In genomic region chr19:35392742-35393350, GRCh38 we compare ENCODE assay signal across 27 cellular contexts. TPM values are rescaled to one million over a fixed set of nuclear protein-coding genes. Genes with fewer than 3 reads are reported as not detected.
DNase-seq lines count a peak whose midpoint lies in the region; ATAC-seq, FAIRE-seq and TF ChIP-seq lines count a peak whose summit lies in the region.
"Had no signal": no experiment of that assay in that cellular context is flagged by ENCODE, and none has a peak within 500 bp of the region (broad histone marks: within the 10 kb centered on the region; RNA-seq: fewer than 3 reads in every experiment).

No MANE protein-coding gene starts in this region.

- H3K27ac ChIP-seq in HEK293 (ENCODE audit: extremely low read depth, low read depth, low read length) (no peak overlapping the region), K562 (ENCODE audit: extremely low read depth, low read depth, low read length) (no peak overlapping the region), left ventricle myocardium inferior (replicated peaks) (no peak overlapping the region)
- H3K27ac ChIP-seq: HL-60, RWPE1 had no signal

- no peak for FAIRE-seq in K562 (lab: Jason Lieb, UNC)

- no peak overlapping the region for H2AFZ ChIP-seq in K562 (ENCODE audit: low read depth, low read length)

- H3K36me3 ChIP-seq in HEK293 (ENCODE audit: control insufficient read depth in 2 of 2, insufficient read depth in 1 of 2, low read length in 2 of 2) (peaks cover 0 to 3% of the 10 kb centered on the region in 2 experiments; a peak in 1 of 3 replicates), K562 (ENCODE audit: control insufficient read depth, insufficient read depth, low read length) (no peaks in the 10 kb centered on the region), left ventricle myocardium inferior (no peaks in the 10 kb centered on the region)
- H3K36me3 ChIP-seq: MG63 had no signal

- no peak for DNase-seq in K562 (ENCODE audit: extremely low read depth in 1 of 4, low spot score in 3 of 4)
- DNase-seq in left lobe of liver (ENCODE audit: low spot score): peak; percentile 3
- no peak for DNase-seq in stimulated activated CD4-positive, alpha-beta T cell treated with anti-CD3 and anti-CD28 coated beads, Interleukin-4, amount 100 ng/mL, for 4 hours
- no peak for DNase-seq in stimulated activated naive CD8-positive, alpha-beta T cell treated with anti-CD3 and anti-CD28 coated beads, Interleukin-15, Interleukin-2, amounts not matched to agents 100 U/mL and 50 U/mL, for 24 hours
- no peak for DNase-seq in left ventricle myocardium inferior
- DNase-seq: Calu3, DMS79 treated with DMSO at 0.1 percent for 48 hours, GOT3, HCEC 1CT, KBM-7, MG63, NCI-H1105 treated with DMSO at 0.1 percent for 48 hours, NCI-H146, NCI-H1930, NCI-H2107, NCI-H524, NCI-H82, SHP77, T-cell had no signal

- TF ChIP-seq CTCF in HEK293 (tag by site-specific recombination; IDR thresholded peaks at IDR 0.05) (no peak), K562 (IDR thresholded peaks at IDR 0.05 in 2 of 3, conservative IDR thresholded peaks at IDR 0.05 in 1 of 3; ENCODE audit: insufficient read depth in 2 of 3, low read depth in 1 of 3, low read length in 3 of 3) (no peak), left ventricle myocardium inferior (IDR thresholded peaks at IDR 0.05; ENCODE audit: borderline replicate concordance) (no peak)

- H3K9me3 ChIP-seq in HEK293 (ENCODE audit: control insufficient read depth, insufficient read depth, low read depth, low read length) (peaks cover 2% of the 10 kb centered on the region; the same call in 1 of the 2 replicates), K562 (replicated peaks; ENCODE audit: control insufficient read depth, insufficient read depth, low read depth, low read length) (no peaks in the 10 kb centered on the region), left ventricle myocardium inferior (replicated peaks) (no peaks in the 10 kb centered on the region)

- no peaks in the 10 kb centered on the region for H3K9me1 ChIP-seq in K562 (ENCODE audit: control insufficient read depth, insufficient read depth, low read length)

- CTCF ChIA-PET in HEK293 (lab: Yijun Ruan, JAX): interaction anchor here (1.5 kb wide), 1 partner anchor 102 kb away, joined by 4 read pairs; no protein-coding TSS in a partner anchor
- CTCF ChIA-PET in K562 (lab: Yijun Ruan, JAX; ENCODE audit: low intra/inter-chr PET ratio): no interaction called here

- no peak for ATAC-seq in K562
- ATAC-seq in left lobe of liver: no peak
- ATAC-seq in GM19455 (IDR thresholded peaks at IDR 0.05; ENCODE audit: unreplicated experiment): no peak
- no peak for ATAC-seq in stimulated activated naive CD8-positive, alpha-beta T cell treated with anti-CD3 and anti-CD28 coated beads, Interleukin-15, Interleukin-2, amounts not matched to agents 100 U/mL and 50 U/mL, for 24 hours
- ATAC-seq: Panc1, T-cell had no signal

- POLR2A ChIA-PET in HEK293 (lab: Yijun Ruan, JAX): no interaction called here
- POLR2A ChIA-PET in K562 (lab: Yijun Ruan, JAX): no interaction called here

- BruUV-seq in K562 (replicated peaks; lab: Mats Ljungman, UMichigan): no TSS peak

- H3K9ac ChIP-seq in K562 (ENCODE audit: insufficient read depth in 1 of 2, low read depth in 2 of 2, low read length in 2 of 2): no peak overlapping the region

- H3K4me3 ChIP-seq in HEK293 (ENCODE audit: low read depth, low read length): no peak overlapping the region
- no peak overlapping the region for H3K4me3 ChIP-seq in K562
- no peak overlapping the region for H3K4me3 ChIP-seq in left ventricle myocardium inferior
- H3K4me3 ChIP-seq: MG63 had no signal

- no peak for TF ChIP-seq RAD21 in K562 (CRISPR knock-in tag; conservative IDR thresholded peaks at IDR 0.05 in 1 of 2, IDR thresholded peaks at IDR 0.05 in 1 of 2)

- intact Hi-C loops in K562 (cut with micrococcal nuclease): no loop called here
- intact Hi-C loops in left ventricle myocardium inferior (cut with micrococcal nuclease): no loop called here

- H4K20me1 ChIP-seq in K562 (replicated peaks; ENCODE audit: control insufficient read depth, insufficient read depth, low read length): no peaks in the 10 kb centered on the region

- H3K27me3 ChIP-seq in K562 (ENCODE audit: control insufficient read depth in 2 of 2, insufficient read depth in 2 of 2, low read length in 2 of 2) (no peaks in the 10 kb centered on the region; a peak in 1 of 5 replicates), left ventricle myocardium inferior (ENCODE audit: low read depth) (no peaks in the 10 kb centered on the region)

- 80% methylated on average over 2 of the region's 2 CpGs for WGBS in K562 (ENCODE audit: insufficient coverage, low coverage, missing lambda C conversion rate)

- TF ChIP-seq POLR2A in K562 (conservative IDR thresholded peaks at IDR 0.05): no peak

- in situ Hi-C loops in K562 (cut with MboI): no loop called here

- no peak overlapping the region for H3K4me2 ChIP-seq in K562 (ENCODE audit: insufficient read depth, low read length)

- H3K4me1 ChIP-seq in HEK293 (ENCODE audit: control insufficient read depth, insufficient read depth, low read length) (no peaks in the 10 kb centered on the region), K562 (replicated peaks in 1 of 2; ENCODE audit: control insufficient read depth in 2 of 2, insufficient read depth in 2 of 2, low read length in 2 of 2) (peaks cover 16 to 21% of the 10 kb centered on the region in 2 experiments; a peak in 4 of 5 replicates), left ventricle myocardium inferior (peaks cover 5% of the 10 kb centered on the region)

- no peaks in the 10 kb centered on the region for H3K79me2 ChIP-seq in K562 (ENCODE audit: control insufficient read depth, insufficient read depth, low read length)

- no peak for TF ChIP-seq EP300 in K562 (IDR thresholded peaks at IDR 0.05; ENCODE audit: low read length)

RNA-seq across cellular contexts. Expression of gene GPR42, which starts 22.0 kb away (rescaled TPM):
- total RNA-seq in K562 (2011; cell fraction: chromatin; rRNA removed; ENCODE audit: low replicate concordance): not detected in 2 replicates
- not detected in 2 replicates for total RNA-seq in K562 (2011; cell fraction: nucleolus; rRNA removed)
- total RNA-seq in K562 (2011; cell fraction: nucleoplasm; rRNA removed): not detected in 2 replicates
- total RNA-seq in K562 (2014; rRNA removed) (not detected in 2 replicates), K562 (2014; rRNA removed; fragmentation: Illumina TruSeq; extraction: Trizol) (not detected in 2 replicates), K562 (2015; rRNA removed; fragmentation: Illumina TruSeq; extraction: Trizol) (not detected in 2 replicates), K562 (2021) (not detected in 2 replicates), left lobe of liver (not detected), left ventricle myocardium inferior (not detected)
- polyA plus RNA-seq in K562 (2011; rRNA removed) (not detected in 2 replicates), K562 (2014; fragmentation: Illumina TruSeq; extraction: Trizol) (not detected in 2 replicates), K562 (2014; fragmentation: Nextera tagmentation; extraction: Ambion mirVana) (not detected), K562 (2014; rRNA removed) (not detected in 2 replicates)
- not detected in 2 replicates for polyA plus RNA-seq in K562 (2011; cell fraction: cytosol; rRNA removed)
- not detected in 2 replicates for polyA plus RNA-seq in K562 (2011; cell fraction: nucleus; rRNA removed)
- polyA plus RNA-seq in K562 (2012): 0.10 TPM in 1 of 2 replicates, not detected in the other
- polyA minus RNA-seq in K562 (2011; rRNA and poly(A)+ RNA removed): not detected in 2 replicates
- not detected in 2 replicates for polyA minus RNA-seq in K562 (2011; cell fraction: cytosol; rRNA and poly(A)+ RNA removed)
- not detected in 2 replicates for polyA minus RNA-seq in K562 (2011; cell fraction: nucleus; rRNA and poly(A)+ RNA removed)
- total RNA-seq: B cell, Calu3, LHCN-M2, SK-MEL-5, T-cell had no signal

RNA-seq across cellular contexts. Expression of gene FFAR3, which starts 34.6 kb away (rescaled TPM):
- total RNA-seq in K562 (2011; cell fraction: chromatin; rRNA removed; ENCODE audit: low replicate concordance): not detected in 2 replicates
- total RNA-seq in K562 (2011; cell fraction: nucleolus; rRNA removed): not detected in 2 replicates
- total RNA-seq in K562 (2011; cell fraction: nucleoplasm; rRNA removed): not detected in 2 replicates
- not detected in 2 replicates for total RNA-seq in K562 (2014; rRNA removed)
- not detected in 2 replicates for total RNA-seq in K562 (2014; rRNA removed; fragmentation: Illumina TruSeq; extraction: Trizol)
- not detected in 2 replicates for total RNA-seq in K562 (2015; rRNA removed; fragmentation: Illumina TruSeq; extraction: Trizol)
- not detected in 2 replicates for total RNA-seq in K562 (2021)
- not detected in 2 replicates for polyA plus RNA-seq in K562 (2011; rRNA removed)
- polyA plus RNA-seq in K562 (2011; cell fraction: cytosol; rRNA removed): not detected in 2 replicates
- polyA plus RNA-seq in K562 (2011; cell fraction: nucleus; rRNA removed): not detected in 2 replicates
- not detected in 2 replicates for polyA plus RNA-seq in K562 (2012)
- not detected in 2 replicates for polyA plus RNA-seq in K562 (2014; fragmentation: Illumina TruSeq; extraction: Trizol)
- not detected for polyA plus RNA-seq in K562 (2014; fragmentation: Nextera tagmentation; extraction: Ambion mirVana)
- not detected in 2 replicates for polyA plus RNA-seq in K562 (2014; rRNA removed)
- not detected in 2 replicates for polyA minus RNA-seq in K562 (2011; rRNA and poly(A)+ RNA removed)
- not detected in 2 replicates for polyA minus RNA-seq in K562 (2011; cell fraction: cytosol; rRNA and poly(A)+ RNA removed)
- not detected in 2 replicates for polyA minus RNA-seq in K562 (2011; cell fraction: nucleus; rRNA and poly(A)+ RNA removed)
- total RNA-seq in left lobe of liver: not detected
- total RNA-seq in left ventricle myocardium inferior: not detected
- total RNA-seq: B cell, Calu3, LHCN-M2, SK-MEL-5 had no signal

RNA-seq across cellular contexts. Expression of gene FFAR1, which starts 45.1 kb away (rescaled TPM):
- 0.28 TPM in 1 of 2 replicates, not detected in the other for total RNA-seq in K562 (2011; cell fraction: chromatin; rRNA removed; ENCODE audit: low replicate concordance)
- 0.13 and 0.17 TPM in 2 replicates for total RNA-seq in K562 (2011; cell fraction: nucleolus; rRNA removed)
- not detected in 2 replicates for total RNA-seq in K562 (2011; cell fraction: nucleoplasm; rRNA removed)
- total RNA-seq in K562 (2014; rRNA removed) (not detected in 2 replicates), K562 (2014; rRNA removed; fragmentation: Illumina TruSeq; extraction: Trizol) (not detected in 2 replicates), K562 (2015; rRNA removed; fragmentation: Illumina TruSeq; extraction: Trizol) (not detected in 2 replicates), K562 (2021) (not detected in 2 replicates), left lobe of liver (not detected), left ventricle myocardium inferior (not detected)
- polyA plus RNA-seq in K562 (2011; rRNA removed) (not detected in 2 replicates), K562 (2014; fragmentation: Illumina TruSeq; extraction: Trizol) (not detected in 2 replicates), K562 (2014; fragmentation: Nextera tagmentation; extraction: Ambion mirVana) (not detected), K562 (2014; rRNA removed) (not detected in 2 replicates)
- polyA plus RNA-seq in K562 (2011; cell fraction: cytosol; rRNA removed): not detected in 2 replicates
- polyA plus RNA-seq in K562 (2011; cell fraction: nucleus; rRNA removed): 0.06 TPM in 1 of 2 replicates, not detected in the other
- not detected in 2 replicates for polyA plus RNA-seq in K562 (2012)
- not detected in 2 replicates for polyA minus RNA-seq in K562 (2011; rRNA and poly(A)+ RNA removed)
- polyA minus RNA-seq in K562 (2011; cell fraction: cytosol; rRNA and poly(A)+ RNA removed): not detected in 2 replicates
- not detected in 2 replicates for polyA minus RNA-seq in K562 (2011; cell fraction: nucleus; rRNA and poly(A)+ RNA removed)
- total RNA-seq: Calu3, LHCN-M2, SK-MEL-5 had no signal

RNA-seq across cellular contexts. Expression of gene FFAR2, which starts 55.2 kb away (rescaled TPM):
- not detected in 2 replicates for total RNA-seq in K562 (2011; cell fraction: chromatin; rRNA removed; ENCODE audit: low replicate concordance)
- not detected in 2 replicates for total RNA-seq in K562 (2011; cell fraction: nucleolus; rRNA removed)
- not detected in 2 replicates for total RNA-seq in K562 (2011; cell fraction: nucleoplasm; rRNA removed)
- total RNA-seq in K562 (2014; rRNA removed) (not detected in 2 replicates), K562 (2014; rRNA removed; fragmentation: Illumina TruSeq; extraction: Trizol) (not detected in 2 replicates), K562 (2015; rRNA removed; fragmentation: Illumina TruSeq; extraction: Trizol) (not detected in 2 replicates), K562 (2021) (not detected in 2 replicates), left lobe of liver (not detected), left ventricle myocardium inferior (0.27 TPM)
- polyA plus RNA-seq in K562 (2011; rRNA removed) (not detected in 2 replicates), K562 (2014; fragmentation: Illumina TruSeq; extraction: Trizol) (not detected in 2 replicates), K562 (2014; fragmentation: Nextera tagmentation; extraction: Ambion mirVana) (not detected), K562 (2014; rRNA removed) (not detected in 2 replicates)
- polyA plus RNA-seq in K562 (2011; cell fraction: cytosol; rRNA removed): not detected in 2 replicates
- polyA plus RNA-seq in K562 (2011; cell fraction: nucleus; rRNA removed): not detected in 2 replicates
- not detected in 2 replicates for polyA plus RNA-seq in K562 (2012)
- polyA minus RNA-seq in K562 (2011; rRNA and poly(A)+ RNA removed): not detected in 2 replicates
- polyA minus RNA-seq in K562 (2011; cell fraction: cytosol; rRNA and poly(A)+ RNA removed): not detected in 2 replicates
- polyA minus RNA-seq in K562 (2011; cell fraction: nucleus; rRNA and poly(A)+ RNA removed): not detected in 2 replicates
- total RNA-seq: B cell, Calu3, LHCN-M2, T-cell had no signal

Comparison
In these comparisons a context has a peak if more than half of its experiments do, and no peak if none do; other contexts are left out.
1. Of the 44 proteins assayed by ChIP-seq in both K562 and HEK293: peak only in K562: none; only in HEK293: ZNF175, ZNF311, ZNF398 and ZNF785; in both: none; in neither: 39; mixed calls (peak in some experiments, not most) for 1.